In genomic region chr5:1823381-1824034, GRCh38 we compare ENCODE assay signal across 13 cellular contexts. TPM values are rescaled to one million over a fixed set of nuclear protein-coding genes. Genes with fewer than 3 reads are reported as not detected.
A peak's percentile ranks its signal among the peaks of the same experiment; 100 is the strongest.
DNase-seq lines count a peak whose midpoint lies in the region; ATAC-seq lines count a peak whose summit lies in the region.
"Had no signal": no experiment of that assay in that cellular context is flagged by ENCODE, and none has a peak within 500 bp of the region (broad histone marks: within the 10 kb centered on the region; RNA-seq: fewer than 3 reads in every experiment).

No MANE protein-coding gene starts in this region.

- no peaks in the 10 kb centered on the region for H3K4me1 Mint-ChIP-seq in CD8-positive, alpha-beta memory T cell
- H3K4me1 Mint-ChIP-seq: CD14-positive monocyte had no signal

- CTCF ChIA-PET in CD8-positive, alpha-beta memory T cell (lab: Charles Lee): no interaction called here

- ATAC-seq in left cardiac atrium (no peak), left lobe of liver (no peak)
- ATAC-seq: HCT116 had no signal

- no peak overlapping the region for H3K4me3 ChIP-seq in CD8-positive, alpha-beta memory T cell (ENCODE audit: low read length)
- H3K4me3 ChIP-seq: GM23248 had no signal

- no peaks in the 10 kb centered on the region for H3K9me3 Mint-ChIP-seq in CD8-positive, alpha-beta memory T cell

- H3K27ac ChIP-seq in CD8-positive, alpha-beta memory T cell (ENCODE audit: low read depth, low read length): no peak overlapping the region
- H3K27ac ChIP-seq: GM23248 had no signal

- POLR2A ChIA-PET in CD8-positive, alpha-beta memory T cell (lab: Charles Lee): no interaction called here

- peak; percentile 56 for DNase-seq in cardiac septum (ENCODE audit: low spot score)
- no peak for DNase-seq in left cardiac atrium
- peak; percentile 21 for DNase-seq in left lobe of liver (ENCODE audit: low spot score)
- peak; percentile 62 for DNase-seq in posterior vena cava (ENCODE audit: low spot score)
- DNase-seq in HT-29 (ENCODE audit: low spot score): no peak
- no peak for DNase-seq in CD8-positive, alpha-beta memory T cell
- DNase-seq: DMS53, GF-D8, GM23248 had no signal

- no peak overlapping the region for H3K4me3 Mint-ChIP-seq in CD8-positive, alpha-beta memory T cell
- H3K4me3 Mint-ChIP-seq: CD14-positive monocyte had no signal

- no peaks in the 10 kb centered on the region for H3K27me3 ChIP-seq in CD8-positive, alpha-beta memory T cell (ENCODE audit: insufficient read depth, low read length, poor library complexity, severe bottlenecking)

- intact Hi-C loops in cardiac septum (cut with DNase I) (no loop called here), left cardiac atrium (cut with DNase I) (no loop called here), posterior vena cava (cut with DNase I) (no loop called here)

- no peaks in the 10 kb centered on the region for H3K27me3 Mint-ChIP-seq in CD8-positive, alpha-beta memory T cell

- H3K36me3 ChIP-seq in CD8-positive, alpha-beta memory T cell (ENCODE audit: insufficient read depth, low read length): no peaks in the 10 kb centered on the region

- H3K4me1 ChIP-seq in CD8-positive, alpha-beta memory T cell (ENCODE audit: insufficient read depth, low read length): no peaks in the 10 kb centered on the region

- peaks cover 0 to 63% (median 16%) of the 10 kb centered on the region in 3 donors for H3K36me3 Mint-ChIP-seq in CD8-positive, alpha-beta memory T cell

- H3K27ac Mint-ChIP-seq in CD8-positive, alpha-beta memory T cell: peak overlapping the region in 2 of 8 donors; percentile 17 to 65
- H3K27ac Mint-ChIP-seq: CD14-positive monocyte had no signal

- H3K9me3 ChIP-seq in CD8-positive, alpha-beta memory T cell (ENCODE audit: low read length): no peaks in the 10 kb centered on the region

RNA-seq across cellular contexts. Expression of gene NDUFS6, which starts 22.3 kb away (rescaled TPM):
- total RNA-seq in cardiac septum (78.6 TPM), left cardiac atrium (10 to 100 TPM; 84.2 to 86.1 TPM), left lobe of liver (27.0 TPM), posterior vena cava (10 to 100 TPM; 25.4 to 25.8 TPM)
- total RNA-seq in HT-29 (2014; rRNA removed; shearing (Covaris generic)): 110 and 146 TPM in 2 replicates
- 10 to 100 TPM; 43.4 to 44.2 TPM for total RNA-seq in CD8-positive, alpha-beta memory T cell
- 83.7 TPM for polyA plus RNA-seq in CD8-positive, alpha-beta memory T cell

RNA-seq across cellular contexts. Expression of gene MRPL36, which starts 23.9 kb away (rescaled TPM):
- total RNA-seq in cardiac septum: 43.2 TPM
- total RNA-seq in left cardiac atrium: 10 to 100 TPM; 47.3 to 50.9 TPM
- 31.1 TPM for total RNA-seq in left lobe of liver
- total RNA-seq in posterior vena cava: 10 to 100 TPM; 29.4 to 32.4 TPM
- 140 and 145 TPM in 2 replicates for total RNA-seq in HT-29 (2014; rRNA removed; shearing (Covaris generic))
- 10 to 100 TPM; 95.4 to 97.3 TPM for total RNA-seq in CD8-positive, alpha-beta memory T cell
- 80.1 TPM for polyA plus RNA-seq in CD8-positive, alpha-beta memory T cell

RNA-seq across cellular contexts. Expression of gene IRX4, which starts 59.2 kb away (rescaled TPM):
- total RNA-seq in cardiac septum: 12.1 TPM
- total RNA-seq in left cardiac atrium: under 1 TPM; 0.18 to 0.50 TPM
- not detected for total RNA-seq in left lobe of liver
- not detected for total RNA-seq in posterior vena cava
- total RNA-seq in HT-29 (2014; rRNA removed; shearing (Covaris generic)): not detected in 2 replicates
- not detected for total RNA-seq in CD8-positive, alpha-beta memory T cell
- polyA plus RNA-seq in CD8-positive, alpha-beta memory T cell: not detected
- total RNA-seq: A673, GM23248 had no signal
- polyA plus RNA-seq: BJ, CD14-positive monocyte, GM23248 had no signal

Comparison
In these comparisons a context has a peak if more than half of its experiments do, and no peak if none do; other contexts are left out.
1. DNase-seq: peak in cardiac septum (single experiment), left lobe of liver (single experiment) and posterior vena cava (single experiment); none in left cardiac atrium (single experiment), HT-29 (single experiment) and CD8-positive, alpha-beta memory T cell (0 of 5).